ENCODE assay signal across 18 cellular contexts in the genomic region with DNA sequence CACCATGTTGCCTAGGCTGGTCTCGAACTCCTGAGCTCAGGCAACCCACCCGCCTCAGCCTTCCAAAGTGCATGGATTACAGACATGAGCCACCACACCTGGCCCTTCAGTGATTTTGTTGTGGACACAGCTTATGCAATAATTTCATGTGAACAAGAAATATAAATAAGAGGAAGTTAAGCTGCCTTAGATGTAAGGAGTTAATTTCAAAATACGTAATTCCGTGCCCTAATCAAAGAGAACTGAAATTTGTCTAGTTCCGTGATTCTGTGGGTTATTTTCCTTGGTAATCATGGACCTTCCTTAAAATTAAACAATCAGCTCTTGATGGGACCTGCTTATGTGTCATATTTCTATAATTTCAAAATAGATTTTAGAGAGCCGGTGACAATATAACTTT. TPM values are rescaled to one million over a fixed set of nuclear protein-coding genes. Genes with fewer than 3 reads are reported as not detected.
"Had no signal": no experiment of that assay in that cellular context is flagged by ENCODE, and none has a peak within 500 bp of the region (broad histone marks: within the 10 kb centered on the region; RNA-seq: fewer than 3 reads in every experiment).

No MANE protein-coding gene starts in this region.

- H3K4me3 ChIP-seq: gastrocnemius medialis, heart right ventricle, sigmoid colon, spleen, tibial artery, uterus had no signal

- H3K27ac ChIP-seq: gastrocnemius medialis, sigmoid colon, tibial artery, uterus had no signal

- FAIRE-seq: astrocyte had no signal

- H3K27me3 ChIP-seq: gastrocnemius medialis, heart right ventricle, sigmoid colon, spleen, tibial artery, uterus had no signal

- DNase-seq: activated CD4-positive, alpha-beta memory T cell treated with anti-CD3 and anti-CD28 coated beads for 36 hours; activated CD4-positive, alpha-beta T cell treated with anti-CD3 and anti-CD28 coated beads for 36 hours; activated CD8-positive, alpha-beta memory T cell treated with anti-CD3 and anti-CD28 coated beads, Interleukin-2, amount 10 ng/mL, durations not matched to agents 7 days and 5 days; activated effector memory CD4-positive, alpha-beta T cell treated with Interleukin-2 at 50 U/mL for 16 hours; activated naive CD4-positive, alpha-beta T cell treated with anti-CD3 and anti-CD28 coated beads, Interleukin-2, amount 50 U/mL, for 16 hours; activated T-cell treated with anti-CD3 and anti-CD28 coated beads, Interleukin-2, amount 50 U/mL, for 1 hour; endodermal cell; gastrocnemius medialis; heart right ventricle; sigmoid colon; spleen; T-helper 9 cell; tibial artery; uterus had no signal

- H3K4me1 ChIP-seq: gastrocnemius medialis, sigmoid colon, tibial artery, uterus had no signal

- H3K9me3 ChIP-seq: gastrocnemius medialis, heart right ventricle, sigmoid colon, spleen, tibial artery, uterus had no signal

- ATAC-seq: activated CD4-positive, alpha-beta T cell treated with anti-CD3 and anti-CD28 coated beads for 36 hours; activated CD8-positive, alpha-beta memory T cell treated with anti-CD3 and anti-CD28 coated beads, Interleukin-2, amount 10 ng/mL, durations not matched to agents 7 days and 5 days; gastrocnemius medialis had no signal

- H3K36me3 ChIP-seq: gastrocnemius medialis, heart right ventricle, sigmoid colon, spleen, tibial artery, uterus had no signal

RNA-seq across cellular contexts. Expression of a gene that starts 11.9 kb away (rescaled TPM):
- total RNA-seq: activated CD4-positive, alpha-beta memory T cell treated with anti-CD3 and anti-CD28 coated beads for 36 hours; activated CD8-positive, alpha-beta memory T cell treated with anti-CD3 and anti-CD28 coated beads, Interleukin-2, amount 10 ng/mL, durations not matched to agents 7 days and 5 days; dermis microvascular lymphatic vessel endothelial cell; epithelial cell of proximal tubule; gastrocnemius medialis; pulmonary artery endothelial cell had no signal
